ENCODE assay signal across 29 cellular contexts in the genomic region with DNA sequence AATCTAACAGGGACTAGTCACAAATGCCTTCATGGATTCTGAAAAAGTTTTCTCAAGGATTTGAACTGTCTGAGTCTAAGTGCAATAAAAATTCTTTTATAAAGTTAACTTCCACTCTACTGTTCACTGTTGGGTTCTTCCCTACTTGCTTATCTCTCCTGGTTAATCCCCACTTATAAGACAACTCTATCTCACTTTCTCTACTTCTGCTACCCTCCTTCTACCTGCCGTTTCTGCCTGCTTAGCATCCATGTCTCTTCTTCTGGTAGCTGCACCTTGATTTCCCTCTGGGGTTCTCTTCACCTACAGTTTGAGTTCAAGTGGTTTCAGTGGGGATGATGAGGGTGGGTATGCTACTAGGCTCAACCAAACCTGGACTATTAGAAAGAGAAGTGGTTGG. TPM values are rescaled to one million over a fixed set of nuclear protein-coding genes. Genes with fewer than 3 reads are reported as not detected.
"Had no signal": no experiment of that assay in that cellular context is flagged by ENCODE, and none has a peak within 500 bp of the region (broad histone marks: within the 10 kb centered on the region; RNA-seq: fewer than 3 reads in every experiment).

No MANE protein-coding gene starts in this region.

- H3K9me3 ChIP-seq: stomach, suprapubic skin, testis, thoracic aorta, thyroid gland, tibial artery, tibial nerve, transverse colon, upper lobe of left lung, upper lobe of right lung, uterus, vagina had no signal

- DNase-seq: stimulated activated CD4-positive, alpha-beta T cell treated with anti-CD3 and anti-CD28 coated beads, Interleukin-2, amount 100 ng/mL, for 48 hours; stimulated activated CD4-positive, alpha-beta T cell treated with anti-CD3 and anti-CD28 coated beads, Interleukin-4, amount 100 ng/mL, for 1 hour; stimulated activated CD4-positive, alpha-beta T cell treated with anti-CD3 and anti-CD28 coated beads, Interleukin-4, amount 100 ng/mL, for 24 hours; stimulated activated CD4-positive, alpha-beta T cell treated with anti-CD3 and anti-CD28 coated beads, Interleukin-4, amount 100 ng/mL, for 4 hours; stimulated activated CD8-positive, alpha-beta memory T cell treated with anti-CD3 and anti-CD28 coated beads, Interleukin-4, amount 100 ng/mL, for 48 hours; stimulated activated naive B cell treated with anti-CD40 and anti-IgM and Interleukin-4, amounts not matched to agents 10 μg/mL and 1 μg/mL and 100 μg/mL, for 72 hours; stimulated activated naive CD4-positive, alpha-beta T cell; stimulated activated naive CD4-positive, alpha-beta T cell treated with Interleukin-2 at 50 U/mL for 16 hours; stimulated activated naive CD8-positive, alpha-beta T cell treated with anti-CD3 and anti-CD28 coated beads, Interleukin-15, amount 100 ng/mL, for 72 hours; stimulated activated naive CD8-positive, alpha-beta T cell treated with anti-CD3 and anti-CD28 coated beads, Interleukin-15, Interleukin-2, amounts not matched to agents 100 U/mL and 50 U/mL, for 24 hours; stomach; substantia nigra; testis; thyroid gland; tibial artery; transverse colon; upper lobe of left lung; upper lobe of right lung; uterus had no signal

- H3K4me3 ChIP-seq: stomach, suprapubic skin, testis, thoracic aorta, thyroid gland, tibial artery, tibial nerve, transverse colon, upper lobe of left lung, upper lobe of right lung, uterus, vagina had no signal

- ATAC-seq: stimulated activated effector memory CD8-positive, alpha-beta T cell treated with anti-CD3 and anti-CD28 coated beads, Interleukin-12 subunit alpha, Interleukin-12 subunit beta, amount 100 ng/mL, for 72 hours; stimulated activated memory B cell treated with anti-CD40 and anti-IgM and Interleukin-4, amounts not matched to agents 10 μg/mL and 1 μg/mL and 100 μg/mL, for 72 hours; stimulated activated naive B cell treated with anti-CD40 and anti-IgM and Interleukin-4, amounts not matched to agents 10 μg/mL and 1 μg/mL and 100 μg/mL, for 72 hours; stimulated activated naive CD8-positive, alpha-beta T cell treated with anti-CD3 and anti-CD28 coated beads, Interleukin-15, amount 100 ng/mL, for 72 hours; stimulated activated naive CD8-positive, alpha-beta T cell treated with anti-CD3 and anti-CD28 coated beads, Interleukin-15, Interleukin-2, amounts not matched to agents 100 U/mL and 50 U/mL, for 24 hours; upper lobe of right lung had no signal

- H3K36me3 ChIP-seq: stomach, suprapubic skin, thoracic aorta, thyroid gland, tibial nerve, transverse colon, upper lobe of left lung, upper lobe of right lung, uterus, vagina had no signal

- H3K27ac ChIP-seq: stomach, suprapubic skin, testis, thoracic aorta, thyroid gland, tibial artery, tibial nerve, transverse colon, upper lobe of left lung, upper lobe of right lung, uterus, vagina had no signal

- H3K27me3 ChIP-seq: stomach, suprapubic skin, testis, thyroid gland, tibial artery, tibial nerve, transverse colon, upper lobe of left lung, upper lobe of right lung, uterus, vagina had no signal

- H3K4me1 ChIP-seq: suprapubic skin, thyroid gland, tibial nerve, transverse colon, upper lobe of left lung, upper lobe of right lung, vagina had no signal

RNA-seq across cellular contexts. Expression of a gene that starts 6.0 kb away (rescaled TPM):
- total RNA-seq: stomach, subcutaneous adipose tissue, suprapubic skin, temporal lobe, testis, thoracic aorta, thyroid gland, tibial nerve, transverse colon, upper lobe of left lung, upper lobe of right lung, ureter, urinary bladder, uterus, vagina had no signal
- polyA plus RNA-seq: stomach, urinary bladder had no signal
